ENCODE assay signal across 15 cellular contexts in the genomic region with DNA sequence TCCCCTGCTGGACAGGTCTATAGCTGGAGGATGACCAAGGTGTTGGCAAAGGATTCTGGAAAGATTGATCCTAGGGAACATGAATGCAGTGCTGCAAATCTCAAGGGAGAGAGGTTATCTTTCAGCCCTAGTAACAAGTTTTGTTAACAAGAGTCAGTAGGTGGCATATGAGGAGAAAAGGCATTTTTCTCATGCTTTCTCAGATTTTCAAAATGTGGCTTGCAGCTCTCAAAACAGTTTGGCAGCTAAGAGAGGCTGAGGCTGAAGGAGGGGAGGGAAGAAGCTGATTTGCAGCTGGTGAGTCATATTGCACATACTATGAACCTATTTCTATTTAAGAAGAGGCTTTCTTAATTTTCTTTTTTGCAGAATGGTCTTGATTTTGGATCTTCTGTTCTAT.
DNase-seq lines count a peak whose midpoint lies in the region; ATAC-seq and TF ChIP-seq lines count a peak whose summit lies in the region.
"Had no signal": no experiment of that assay in that cellular context is flagged by ENCODE, and none has a peak within 500 bp of the region (broad histone marks: within the 10 kb centered on the region; RNA-seq: fewer than 3 reads in every experiment).

No MANE protein-coding gene starts in this region.

- no peak for TF ChIP-seq CTCF in AG04449 (IDR thresholded peaks at IDR 0.05; ENCODE audit: insufficient read depth, low read length, missing control alignments)
- TF ChIP-seq CTCF in HCT116 (IDR thresholded peaks at IDR 0.05 in 2 of 3, conservative IDR thresholded peaks at IDR 0.05 in 1 of 3; ENCODE audit: borderline replicate concordance in 1 of 3, insufficient read depth in 1 of 3, low read depth in 2 of 3, low read length in 2 of 3) = no peak
- no peak for TF ChIP-seq CTCF in astrocyte of the spinal cord (IDR thresholded peaks at IDR 0.05; ENCODE audit: low read depth, low read length)

- no peaks in the 10 kb centered on the region for H4K20me1 ChIP-seq in HCT116 (ENCODE audit: insufficient read depth)

- DNase-seq in AG04449 (ENCODE audit: low read depth, low spot score) (peak; percentile 63), HCT116 (ENCODE audit: low read depth, low spot score) (no peak), astrocyte of the spinal cord (ENCODE audit: low read depth, low spot score) (peak; percentile 84), iris pigment epithelial cell (ENCODE audit: low read depth) (peak; percentile 80), iPS-NIHi11 (ENCODE audit: low spot score) (no peak)
- DNase-seq in activated CD8-positive, alpha-beta memory T cell treated with anti-CD3 and anti-CD28 coated beads, Interleukin-2, amount 10 ng/mL, durations not matched to agents 7 days and 5 days = no peak
- DNase-seq: activated naive CD4-positive, alpha-beta T cell treated with anti-CD3 and anti-CD28 coated beads, Interleukin-2, amount 50 U/mL, for 16 hours; mesendoderm; NCI-H2227 treated with DMSO at 0.1 percent for 48 hours; stimulated activated CD4-positive, alpha-beta T cell treated with anti-CD3 and anti-CD28 coated beads, Interleukin-12 subunit alpha, Interleukin-12 subunit beta, amount 100 ng/mL, for 4 hours had no signal

- H3K9me3 ChIP-seq in HCT116 (ENCODE audit: control insufficient read depth in 1 of 2, insufficient read depth in 1 of 2, low read depth in 1 of 2, low read length in 2 of 2) = no peaks in the 10 kb centered on the region
- H3K9me3 ChIP-seq: suprapubic skin had no signal

- in situ Hi-C loops in astrocyte of the spinal cord (cut with HindIII; ENCODE audit: low sequenced_read_pairs) = no loop called here

- RAD21 ChIA-PET in HCT116 (lab: Charles Lee; ENCODE audit: low non-redundant PET in 1 of 2, low total read pairs in 2 of 2, uncharacterized antibody in 2 of 2, unreplicated experiment in 2 of 2) = no interaction called here

- no peak for TF ChIP-seq POLR2A in HCT116 (IDR thresholded peaks at IDR 0.05; ENCODE audit: borderline replicate concordance, extremely low read depth, insufficient read depth, insufficient read length)

- H3K27ac Mint-ChIP-seq in activated CD8-positive, alpha-beta memory T cell treated with anti-CD3 and anti-CD28 coated beads, Interleukin-2, amount 10 ng/mL, durations not matched to agents 7 days and 5 days = no peak overlapping the region
- H3K27ac Mint-ChIP-seq: WTC11 had no signal

- H3K4me2 ChIP-seq in HCT116 (ENCODE audit: low read length) = no peak overlapping the region

- H3K27ac ChIP-seq in HCT116 (ENCODE audit: low read depth, low read length) = no peak overlapping the region
- H3K27ac ChIP-seq: coronary artery, suprapubic skin had no signal

- no peaks in the 10 kb centered on the region for H3K9me3 Mint-ChIP-seq in activated CD8-positive, alpha-beta memory T cell treated with anti-CD3 and anti-CD28 coated beads, Interleukin-2, amount 10 ng/mL, durations not matched to agents 7 days and 5 days (ENCODE audit: low read depth)
- H3K9me3 Mint-ChIP-seq: WTC11 had no signal

- H3K4me1 Mint-ChIP-seq in activated CD8-positive, alpha-beta memory T cell treated with anti-CD3 and anti-CD28 coated beads, Interleukin-2, amount 10 ng/mL, durations not matched to agents 7 days and 5 days = peaks cover 6% of the 10 kb centered on the region

- CTCF ChIA-PET in AG04449 (lab: Yijun Ruan, JAX) = interaction anchor here (1.0 to 11.8 kb wide), 10 partner anchors 9 to 308 kb away, joined by 3 to 179 read pairs (median 3); partner anchors contain the start of gene RFK
- CTCF ChIA-PET in HCT116 (lab: Charles Lee) = no interaction called here
- CTCF ChIA-PET in activated CD8-positive, alpha-beta memory T cell treated with anti-CD3 and anti-CD28 coated beads, Interleukin-2, amount 10 ng/mL, durations not matched to agents 7 days and 5 days (lab: Charles Lee) = interaction anchor here (1.0 to 1.5 kb wide), 4 partner anchors 10 to 261 kb away, joined by 3 to 4 read pairs (median 3); no protein-coding TSS in a partner anchor

- H3K36me3 ChIP-seq in HCT116 (ENCODE audit: control insufficient read depth in 1 of 2, insufficient read depth in 2 of 2, low read length in 2 of 2) = no peaks in the 10 kb centered on the region
- H3K36me3 ChIP-seq: suprapubic skin had no signal

- H3K27me3 ChIP-seq in HCT116 (ENCODE audit: insufficient read depth, low read length) = peaks cover 37% of the 10 kb centered on the region

- no peaks in the 10 kb centered on the region for H3K36me3 Mint-ChIP-seq in activated CD8-positive, alpha-beta memory T cell treated with anti-CD3 and anti-CD28 coated beads, Interleukin-2, amount 10 ng/mL, durations not matched to agents 7 days and 5 days
- H3K36me3 Mint-ChIP-seq: WTC11 had no signal

- POLR2A ChIA-PET in AG04449 (lab: Yijun Ruan, JAX) (interaction anchor here (0.8 kb wide), 1 partner anchor 41 kb away, joined by 3 read pairs; no protein-coding TSS in a partner anchor), HCT116 (lab: Charles Lee) (no interaction called here)

- no peaks in the 10 kb centered on the region for H3K9me2 ChIP-seq in HCT116 (ENCODE audit: insufficient read depth)

- no peaks in the 10 kb centered on the region for H3K4me1 ChIP-seq in HCT116 (ENCODE audit: control insufficient read depth in 1 of 2, insufficient read depth in 2 of 2, low read length in 2 of 2)
- H3K4me1 ChIP-seq: suprapubic skin had no signal

- no TSS peak for BruUV-seq in HCT116 (replicated peaks; lab: Mats Ljungman, UMichigan)

- intact Hi-C loops in HCT116 (cut with micrococcal nuclease) = no loop called here

- H3K4me3 Mint-ChIP-seq in activated CD8-positive, alpha-beta memory T cell treated with anti-CD3 and anti-CD28 coated beads, Interleukin-2, amount 10 ng/mL, durations not matched to agents 7 days and 5 days = no peak overlapping the region
- H3K4me3 Mint-ChIP-seq: WTC11 had no signal

- H3K4me3 ChIP-seq in AG04449 (ENCODE audit: low read depth, low read length) = no peak overlapping the region
- H3K4me3 ChIP-seq in HCT116 (replicated peaks in 1 of 2; ENCODE audit: low read depth in 1 of 2, low read length in 2 of 2) = no peak overlapping the region
- H3K4me3 ChIP-seq in astrocyte of the spinal cord (ENCODE audit: low read depth, low read length) = no peak overlapping the region
- H3K4me3 ChIP-seq: coronary artery, suprapubic skin had no signal

- peaks cover 44% of the 10 kb centered on the region for H3K27me3 Mint-ChIP-seq in activated CD8-positive, alpha-beta memory T cell treated with anti-CD3 and anti-CD28 coated beads, Interleukin-2, amount 10 ng/mL, durations not matched to agents 7 days and 5 days

- no peak for TF ChIP-seq RAD21 in HCT116 (IDR thresholded peaks at IDR 0.05; ENCODE audit: low read depth)

- H3K9ac ChIP-seq in HCT116 (ENCODE audit: low read length) = no peak overlapping the region

- ATAC-seq in HCT116 (0 out of 2 replicates have a peak, but pooled peaks have one; percentile 46), HG02884 (IDR thresholded peaks at IDR 0.05; ENCODE audit: unreplicated experiment) (no peak), HG03342 (IDR thresholded peaks at IDR 0.05; ENCODE audit: unreplicated experiment) (no peak)
- no peak for ATAC-seq in activated CD8-positive, alpha-beta memory T cell treated with anti-CD3 and anti-CD28 coated beads, Interleukin-2, amount 10 ng/mL, durations not matched to agents 7 days and 5 days
- ATAC-seq: WTC11 had no signal

- no peak overlapping the region for H2AFZ ChIP-seq in HCT116 (ENCODE audit: low read depth, low read length, poor library complexity, severe bottlenecking)

- no peaks in the 10 kb centered on the region for H3K79me2 ChIP-seq in HCT116 (ENCODE audit: insufficient read depth, low read length)

TF ChIP-seq in HCT116, 20 proteins besides CTCF, POLR2A, EP300 and RAD21 (continues in another document):
- TF ChIP-seq, protein P1, sequence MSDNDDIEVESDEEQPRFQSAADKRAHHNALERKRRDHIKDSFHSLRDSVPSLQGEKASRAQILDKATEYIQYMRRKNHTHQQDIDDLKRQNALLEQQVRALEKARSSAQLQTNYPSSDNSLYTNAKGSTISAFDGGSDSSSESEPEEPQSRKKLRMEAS (IDR thresholded peaks at IDR 0.05) = no peak
- TF ChIP-seq SIN3A (IDR thresholded peaks at IDR 0.05; ENCODE audit: low read depth) (no peak), FOSL1 (IDR thresholded peaks at IDR 0.05; ENCODE audit: low read depth) (no peak), ELF1 (IDR thresholded peaks at IDR 0.05; ENCODE audit: borderline replicate concordance, low read depth) (no peak), SRF (IDR thresholded peaks at IDR 0.05; ENCODE audit: low read depth) (no peak), SP1 (IDR thresholded peaks at IDR 0.05; ENCODE audit: low read depth) (no peak), ATF3 (IDR thresholded peaks at IDR 0.05) (no peak), JUND (IDR thresholded peaks at IDR 0.05) (no peak)
- TF ChIP-seq, protein P2, sequence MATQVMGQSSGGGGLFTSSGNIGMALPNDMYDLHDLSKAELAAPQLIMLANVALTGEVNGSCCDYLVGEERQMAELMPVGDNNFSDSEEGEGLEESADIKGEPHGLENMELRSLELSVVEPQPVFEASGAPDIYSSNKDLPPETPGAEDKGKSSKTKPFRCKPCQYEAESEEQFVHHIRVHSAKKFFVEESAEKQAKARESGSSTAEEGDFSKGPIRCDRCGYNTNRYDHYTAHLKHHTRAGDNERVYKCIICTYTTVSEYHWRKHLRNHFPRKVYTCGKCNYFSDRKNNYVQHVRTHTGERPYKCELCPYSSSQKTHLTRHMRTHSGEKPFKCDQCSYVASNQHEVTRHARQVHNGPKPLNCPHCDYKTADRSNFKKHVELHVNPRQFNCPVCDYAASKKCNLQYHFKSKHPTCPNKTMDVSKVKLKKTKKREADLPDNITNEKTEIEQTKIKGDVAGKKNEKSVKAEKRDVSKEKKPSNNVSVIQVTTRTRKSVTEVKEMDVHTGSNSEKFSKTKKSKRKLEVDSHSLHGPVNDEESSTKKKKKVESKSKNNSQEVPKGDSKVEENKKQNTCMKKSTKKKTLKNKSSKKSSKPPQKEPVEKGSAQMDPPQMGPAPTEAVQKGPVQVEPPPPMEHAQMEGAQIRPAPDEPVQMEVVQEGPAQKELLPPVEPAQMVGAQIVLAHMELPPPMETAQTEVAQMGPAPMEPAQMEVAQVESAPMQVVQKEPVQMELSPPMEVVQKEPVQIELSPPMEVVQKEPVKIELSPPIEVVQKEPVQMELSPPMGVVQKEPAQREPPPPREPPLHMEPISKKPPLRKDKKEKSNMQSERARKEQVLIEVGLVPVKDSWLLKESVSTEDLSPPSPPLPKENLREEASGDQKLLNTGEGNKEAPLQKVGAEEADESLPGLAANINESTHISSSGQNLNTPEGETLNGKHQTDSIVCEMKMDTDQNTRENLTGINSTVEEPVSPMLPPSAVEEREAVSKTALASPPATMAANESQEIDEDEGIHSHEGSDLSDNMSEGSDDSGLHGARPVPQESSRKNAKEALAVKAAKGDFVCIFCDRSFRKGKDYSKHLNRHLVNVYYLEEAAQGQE (IDR thresholded peaks at IDR 0.05; ENCODE audit: low read depth) = no peak

Comparison
In these comparisons a context has a peak if more than half of its experiments do, and no peak if none do; other contexts are left out.
1. DNase-seq: peak in AG04449 (single experiment), astrocyte of the spinal cord (single experiment) and iris pigment epithelial cell (single experiment); none in HCT116 (single experiment), iPS-NIHi11 (single experiment) and activated CD8-positive, alpha-beta memory T cell treated with anti-CD3 and anti-CD28 coated beads, Interleukin-2, amount 10 ng/mL, durations not matched to agents 7 days and 5 days (single experiment).